In genomic region chr6:3752538-3753227, GRCh38 we compare ENCODE assay signal across 8 cellular contexts. TPM values are rescaled to one million over a fixed set of nuclear protein-coding genes. Genes with fewer than 3 reads are reported as not detected.
DNase-seq lines count a peak whose midpoint lies in the region; TF ChIP-seq lines count a peak whose summit lies in the region.

No MANE protein-coding gene starts in this region.

- peak overlapping the region; percentile 71 for H3K4me3 Mint-ChIP-seq in T-helper 1 cell treated with Interleukin-12 subunit alpha and Interleukin-12 subunit beta and Interleukin-4 antibody, amounts not matched to agents 30 μg/mL and 1 μg/mL, for 36 hours

- 51% methylated on average over 21 of the region's 21 CpGs for WGBS in liver

- H3K27me3 ChIP-seq in brain microvascular endothelial cell (replicated peaks) (no peaks in the 10 kb centered on the region), liver (ENCODE audit: control insufficient read depth in 4 of 4, insufficient read depth in 4 of 4, low read length in 3 of 4) (no peaks in the 10 kb centered on the region)

- H3K36me3 ChIP-seq in brain microvascular endothelial cell (replicated peaks): peaks cover under 1% of the 10 kb centered on the region
- no peaks in the 10 kb centered on the region for H3K36me3 ChIP-seq in liver (ENCODE audit: control insufficient read depth in 4 of 4, insufficient read depth in 3 of 4, low read depth in 1 of 4, low read length in 3 of 4)

- no peaks in the 10 kb centered on the region for H3K36me3 Mint-ChIP-seq in T-helper 1 cell treated with Interleukin-12 subunit alpha and Interleukin-12 subunit beta and Interleukin-4 antibody, amounts not matched to agents 30 μg/mL and 1 μg/mL, for 36 hours (ENCODE audit: low read depth)

- peaks cover 3% of the 10 kb centered on the region for H3K4me1 Mint-ChIP-seq in T-helper 1 cell treated with Interleukin-12 subunit alpha and Interleukin-12 subunit beta and Interleukin-4 antibody, amounts not matched to agents 30 μg/mL and 1 μg/mL, for 36 hours (ENCODE audit: low read depth)

- no peak overlapping the region for H3K27ac Mint-ChIP-seq in T-helper 1 cell treated with Interleukin-12 subunit alpha and Interleukin-12 subunit beta and Interleukin-4 antibody, amounts not matched to agents 30 μg/mL and 1 μg/mL, for 36 hours

- DNase-seq in T-helper 1 cell: no peak
- no peak for DNase-seq in brain microvascular endothelial cell
- DNase-seq in GM10248 (ENCODE audit: extremely low spot score): no peak
- DNase-seq in inferior parietal cortex (ENCODE audit: extremely low spot score): no peak
- DNase-seq in superior temporal gyrus (ENCODE audit: extremely low spot score): no peak

- peak overlapping the region; percentile 64 to 84 for H3K9ac ChIP-seq in liver (ENCODE audit: low read depth in 1 of 2, low read length in 2 of 2)

- H3K9me3 ChIP-seq in liver (ENCODE audit: control insufficient read depth in 4 of 4, low read length in 3 of 4): no peaks in the 10 kb centered on the region

- H3K4me1 ChIP-seq in liver (ENCODE audit: control insufficient read depth in 4 of 4, insufficient read depth in 4 of 4, low read length in 3 of 4): peaks cover 0 to 22% (median 14%) of the 10 kb centered on the region in 4 donors

- H3K9me3 Mint-ChIP-seq in T-helper 1 cell treated with Interleukin-12 subunit alpha and Interleukin-12 subunit beta and Interleukin-4 antibody, amounts not matched to agents 30 μg/mL and 1 μg/mL, for 36 hours: no peaks in the 10 kb centered on the region

- TF ChIP-seq RAD21 in liver (IDR thresholded peaks at IDR 0.05): no peak

- peaks cover 67% of the 10 kb centered on the region for H3K27me3 Mint-ChIP-seq in T-helper 1 cell treated with Interleukin-12 subunit alpha and Interleukin-12 subunit beta and Interleukin-4 antibody, amounts not matched to agents 30 μg/mL and 1 μg/mL, for 36 hours (ENCODE audit: low read depth)

- TF ChIP-seq CTCF in brain microvascular endothelial cell (IDR thresholded peaks at IDR 0.05; ENCODE audit: low read depth, low read length, missing control alignments): no peak
- no peak for TF ChIP-seq CTCF in liver (IDR thresholded peaks at IDR 0.05; ENCODE audit: low read depth, low read length, missing input control)
- TF ChIP-seq CTCF in GM10248 (IDR thresholded peaks at IDR 0.05; ENCODE audit: control extremely low read depth, extremely low read depth, low read depth, missing control alignments): no peak

- POLR2A ChIA-PET in GM10248 (lab: Yijun Ruan, JAX): interaction anchor here (0.6 kb wide), 1 partner anchor 73 kb away, joined by 5 read pairs; no protein-coding TSS in a partner anchor

- peak overlapping the region; percentile 88 for H3K27ac ChIP-seq in brain microvascular endothelial cell
- peak overlapping the region; percentile 96 to 99 for H3K27ac ChIP-seq in liver (ENCODE audit: low read depth in 1 of 2, low read length in 2 of 2)
- peak overlapping the region; percentile 69 for H3K27ac ChIP-seq in temporal lobe (ENCODE audit: low read depth, low read length)

- CTCF ChIA-PET in GM10248 (lab: Yijun Ruan, JAX): interaction anchor here (1.1 to 1.6 kb wide), 2 partner anchors 44 to 225 kb away, joined by 3 to 4 read pairs; no protein-coding TSS in a partner anchor

- peak overlapping the region; percentile 85 for H3K4me3 ChIP-seq in brain microvascular endothelial cell (ENCODE audit: low read depth, low read length)
- peak overlapping the region; percentile 59 to 88 (median 63) for H3K4me3 ChIP-seq in liver (ENCODE audit: low read depth in 1 of 3, low read length in 3 of 3)

- in situ Hi-C loops in brain microvascular endothelial cell (cut with HindIII; ENCODE audit: low pct_ligation_motif_present, low sequenced_read_pairs): no loop called here

TF ChIP-seq in liver, 16 proteins besides CTCF, POLR2A, EP300 and RAD21:
- TF ChIP-seq GABPA (IDR thresholded peaks at IDR 0.05 in 1 of 2, conservative IDR thresholded peaks at IDR 0.05 in 1 of 2): no peak
- no peak for TF ChIP-seq ATF3 (IDR thresholded peaks at IDR 0.05)
- no peak for TF ChIP-seq HNF4G (IDR thresholded peaks at IDR 0.05)
- TF ChIP-seq SP1 (IDR thresholded peaks at IDR 0.05): no peak
- no peak for TF ChIP-seq ZBTB33 (IDR thresholded peaks at IDR 0.05)
- TF ChIP-seq REST (IDR thresholded peaks at IDR 0.05): no peak
- TF ChIP-seq NR2F2 (IDR thresholded peaks at IDR 0.05): no peak
- TF ChIP-seq MAX (IDR thresholded peaks at IDR 0.05): no peak
- TF ChIP-seq JUND (IDR thresholded peaks at IDR 0.05): no peak
- TF ChIP-seq YY1 (IDR thresholded peaks at IDR 0.05): no peak

RNA-seq across cellular contexts. Expression of gene PXDC1, which starts 1.2 kb away (rescaled TPM):
- total RNA-seq in liver (10 to 100 TPM; 24.1 to 86.4 TPM), temporal lobe (9.1 TPM)
- polyA plus RNA-seq in liver: 100 to 1,000 TPM in 1 of 2 donors, 10 to 100 TPM in 1; 68.8 to 106 TPM
